ENCODE assay signal across 11 cellular contexts in the genomic region with DNA sequence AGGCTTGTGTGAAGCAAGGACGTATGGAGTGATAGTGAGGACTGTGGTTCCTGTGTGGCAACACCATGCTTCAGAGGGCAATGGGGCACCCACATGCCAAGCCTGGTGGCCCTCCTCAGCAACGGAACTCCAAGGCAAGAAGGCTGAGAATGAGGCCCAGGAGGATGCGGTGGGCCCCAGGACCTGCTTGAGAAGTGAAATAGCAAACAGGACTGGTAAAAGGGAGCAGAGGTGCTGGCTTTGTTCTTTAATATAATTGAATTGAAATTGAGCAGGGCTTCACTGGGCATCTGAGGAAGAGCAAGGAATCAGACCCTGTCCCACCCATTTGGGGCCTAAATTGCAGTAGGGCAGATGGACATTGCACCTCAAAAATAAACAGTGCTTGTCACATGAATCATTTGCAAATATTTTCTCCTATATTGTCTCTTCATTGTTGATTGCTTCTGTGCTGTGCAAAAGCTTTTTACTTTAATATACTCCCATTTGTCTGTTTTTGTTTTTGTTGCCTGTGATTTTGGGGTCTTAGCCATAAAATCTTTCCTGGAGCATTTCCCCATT. TPM values are rescaled to one million over a fixed set of nuclear protein-coding genes. Genes with fewer than 3 reads are reported as not detected.
DNase-seq lines count a peak whose midpoint lies in the region; ATAC-seq and TF ChIP-seq lines count a peak whose summit lies in the region.
"Had no signal": no experiment of that assay in that cellular context is flagged by ENCODE, and none has a peak within 500 bp of the region (broad histone marks: within the 10 kb centered on the region; RNA-seq: fewer than 3 reads in every experiment).

No MANE protein-coding gene starts in this region.

- CTCF ChIA-PET in activated CD4-positive, alpha-beta memory T cell treated with anti-CD3 and anti-CD28 coated beads, Interleukin-2, amount 10 ng/mL, durations not matched to agents 7 days and 5 days (lab: Charles Lee): no interaction called here

- TF ChIP-seq CTCF in heart left ventricle (IDR thresholded peaks at IDR 0.05) (no peak), right lobe of liver (IDR thresholded peaks at IDR 0.05) (no peak), tibial artery (IDR thresholded peaks at IDR 0.05) (no peak), dorsolateral prefrontal cortex (IDR thresholded peaks at IDR 0.05 in 54 of 56, conservative IDR thresholded peaks at IDR 0.05 in 2 of 56; ENCODE audit: low read depth in 1 of 56, partially characterized antibody in 56 of 56) (no peak)

- H3K36me3 ChIP-seq in heart left ventricle (no peaks in the 10 kb centered on the region), right lobe of liver (no peaks in the 10 kb centered on the region), tibial artery (no peaks in the 10 kb centered on the region)
- H3K36me3 ChIP-seq: thoracic aorta had no signal

- no peaks in the 10 kb centered on the region for H3K27me3 Mint-ChIP-seq in activated CD4-positive, alpha-beta memory T cell treated with anti-CD3 and anti-CD28 coated beads, Interleukin-2, amount 10 ng/mL, durations not matched to agents 7 days and 5 days

- POLR2A ChIA-PET in activated CD4-positive, alpha-beta memory T cell treated with anti-CD3 and anti-CD28 coated beads, Interleukin-2, amount 10 ng/mL, durations not matched to agents 7 days and 5 days (lab: Charles Lee): interaction anchor here (2.7 to 10.4 kb wide), 3 partner anchors 10 to 48 kb away, joined by 20 to 201 read pairs (median 70); partner anchors contain the start of genes ARHGAP4 and IRAK1

- no peak for TF ChIP-seq POLR2A in heart left ventricle (IDR thresholded peaks at IDR 0.05)
- TF ChIP-seq POLR2A in right lobe of liver (IDR thresholded peaks at IDR 0.05): no peak

- DNase-seq in heart left ventricle (no peak), cardiac septum (ENCODE audit: low spot score) (no peak), right lobe of liver (no peak), tibial artery (no peak), dorsolateral prefrontal cortex (no peak)
- no peak for DNase-seq in activated CD4-positive, alpha-beta memory T cell treated with anti-CD3 and anti-CD28 coated beads, Interleukin-2, amount 10 ng/mL, durations not matched to agents 7 days and 5 days
- DNase-seq in stimulated activated CD4-positive, alpha-beta T cell treated with anti-CD3 and anti-CD28 coated beads, Interleukin-1b, Interleukin-23, amount 100 ng/mL, for 48 hours: no peak
- DNase-seq: kidney glomerular epithelial cell, NCI-H2171 treated with DMSO at 0.1 percent for 48 hours had no signal

- H3K9me3 ChIP-seq in heart left ventricle (no peaks in the 10 kb centered on the region), right lobe of liver (no peaks in the 10 kb centered on the region), tibial artery (peaks cover 0 to 3% (median 0%) of the 10 kb centered on the region in 3 donors)
- H3K9me3 ChIP-seq: thoracic aorta had no signal

- peak overlapping the region; percentile 97 for H3K27ac Mint-ChIP-seq in activated CD4-positive, alpha-beta memory T cell treated with anti-CD3 and anti-CD28 coated beads, Interleukin-2, amount 10 ng/mL, durations not matched to agents 7 days and 5 days

- H3K27ac ChIP-seq in heart left ventricle: peak overlapping the region in 7 of 12 donors; percentile 94 to 100 (median 100)
- peak overlapping the region; percentile 98 to 99 (median 98) for H3K27ac ChIP-seq in right lobe of liver
- peak overlapping the region; percentile 98 to 99 for H3K27ac ChIP-seq in tibial artery
- peak overlapping the region in 26 of 59 donors; percentile 1 to 100 (median 99) for H3K27ac ChIP-seq in dorsolateral prefrontal cortex

- intact Hi-C loops in heart left ventricle (cut with DNase I) (loop anchor here in 2 of 10 donors (5.0 kb wide), 2 partner anchors 47 to 122 kb away; partner anchors contain the start of gene MECP2 (in 1 of the 2)), cardiac septum (cut with DNase I) (loop anchor here (10.0 kb wide), 1 partner anchor 400 kb away; the partner anchor contains the start of genes EMD and FLNA), right lobe of liver (cut with DNase I) (no loop called here), tibial artery (cut with DNase I; ENCODE audit: low total_unique reads) (no loop called here), dorsolateral prefrontal cortex (cut with DNase I) (loop anchor here (5.0 kb wide), 2 partner anchors 37 to 122 kb away; partner anchors contain the start of gene MECP2 (in 1 of the 2))

- H3K27me3 ChIP-seq in heart left ventricle (peaks cover 0 to 13% (median 0%) of the 10 kb centered on the region in 9 donors), right lobe of liver (no peaks in the 10 kb centered on the region), tibial artery (no peaks in the 10 kb centered on the region), dorsolateral prefrontal cortex (peaks cover 0 to 18% (median 0%) of the 10 kb centered on the region in 45 donors)

- WGBS in heart left ventricle, 4 donors: 78 to 92% (median 82%) methylated on average over 3 of the region's 3 CpGs
- WGBS in right lobe of liver (ENCODE audit: insufficient coverage, low coverage, low lambda C conversion rate, missing lambda C conversion rate): 7% methylated on average over 2 of the region's 3 CpGs

- peaks cover 22% of the 10 kb centered on the region for H3K4me1 Mint-ChIP-seq in activated CD4-positive, alpha-beta memory T cell treated with anti-CD3 and anti-CD28 coated beads, Interleukin-2, amount 10 ng/mL, durations not matched to agents 7 days and 5 days

- peak overlapping the region; percentile 84 for H3K4me3 Mint-ChIP-seq in activated CD4-positive, alpha-beta memory T cell treated with anti-CD3 and anti-CD28 coated beads, Interleukin-2, amount 10 ng/mL, durations not matched to agents 7 days and 5 days

- H3K9me3 Mint-ChIP-seq in activated CD4-positive, alpha-beta memory T cell treated with anti-CD3 and anti-CD28 coated beads, Interleukin-2, amount 10 ng/mL, durations not matched to agents 7 days and 5 days: no peaks in the 10 kb centered on the region

- H3K36me3 Mint-ChIP-seq in activated CD4-positive, alpha-beta memory T cell treated with anti-CD3 and anti-CD28 coated beads, Interleukin-2, amount 10 ng/mL, durations not matched to agents 7 days and 5 days (ENCODE audit: low read depth): peaks cover 7% of the 10 kb centered on the region

- ATAC-seq in heart left ventricle (no peak), right lobe of liver (no peak), HG02870 (IDR thresholded peaks at IDR 0.05; ENCODE audit: unreplicated experiment) (no peak)

- H3K4me1 ChIP-seq in heart left ventricle: peaks cover 0 to 26% (median 12%) of the 10 kb centered on the region in 12 donors
- peaks cover 0 to 24% (median 2%) of the 10 kb centered on the region in 4 donors for H3K4me1 ChIP-seq in right lobe of liver
- H3K4me1 ChIP-seq in tibial artery: peaks cover 0 to 16% (median 13%) of the 10 kb centered on the region in 4 donors

- H3K4me3 ChIP-seq in heart left ventricle (no peak overlapping the region), right lobe of liver (no peak overlapping the region), tibial artery (no peak overlapping the region), dorsolateral prefrontal cortex (no peak overlapping the region)
- H3K4me3 ChIP-seq: thoracic aorta had no signal

RNA-seq across cellular contexts. Expression of gene TMEM187, which starts 2.3 kb away (rescaled TPM):
- 10 to 100 TPM in 2 of 9 donors, 1 to 10 TPM in 7; 3.5 to 11.4 (median 8.3) TPM for total RNA-seq in heart left ventricle
- 1 to 10 TPM; 3.2 to 7.0 TPM for polyA plus RNA-seq in heart left ventricle
- total RNA-seq in cardiac septum: 10.6 TPM
- 10 to 100 TPM in 1 of 2 experiments, 1 to 10 TPM in 1; 9.9 to 12.6 TPM for total RNA-seq in activated CD4-positive, alpha-beta memory T cell treated with anti-CD3 and anti-CD28 coated beads, Interleukin-2, amount 10 ng/mL, durations not matched to agents 7 days and 5 days
- 10 to 100 TPM in 1 of 6 experiments, 1 to 10 TPM in 5; 3.8 to 10.3 (median 5.9) TPM for total RNA-seq in right lobe of liver
- 10 to 100 TPM in 29 of 120 experiments, 1 to 10 TPM in 91; 2.7 to 17.2 (median 8.0) TPM for total RNA-seq in dorsolateral prefrontal cortex

RNA-seq across cellular contexts. Expression of gene HCFC1, which starts 3.2 kb away (rescaled TPM):
- total RNA-seq in heart left ventricle (10 to 100 TPM; 22.7 to 72.6 (median 34.8) TPM), cardiac septum (39.5 TPM), right lobe of liver (10 to 100 TPM; 15.2 to 32.5 (median 19.7) TPM), dorsolateral prefrontal cortex (10 to 100 TPM; 41.2 to 97.5 (median 57.4) TPM)
- 10 to 100 TPM; 11.8 to 23.0 TPM for polyA plus RNA-seq in heart left ventricle
- total RNA-seq in activated CD4-positive, alpha-beta memory T cell treated with anti-CD3 and anti-CD28 coated beads, Interleukin-2, amount 10 ng/mL, durations not matched to agents 7 days and 5 days: 10 to 100 TPM; 88.3 to 93.1 TPM

RNA-seq across cellular contexts. Expression of gene RENBP, which starts 30.4 kb away (rescaled TPM):
- total RNA-seq in heart left ventricle (10 to 100 TPM in 5 of 9 donors, 1 to 10 TPM in 4; 5.1 to 35.5 (median 10.2) TPM), cardiac septum (8.6 TPM), right lobe of liver (1 to 10 TPM; 2.2 to 9.1 (median 5.2) TPM), dorsolateral prefrontal cortex (10 to 100 TPM in 115 of 120 experiments, 1 to 10 TPM in 5; 8.2 to 34.2 (median 16.9) TPM)
- 1 to 10 TPM; 6.4 to 9.8 TPM for polyA plus RNA-seq in heart left ventricle
- 10 to 100 TPM; 12.1 to 12.8 TPM for total RNA-seq in activated CD4-positive, alpha-beta memory T cell treated with anti-CD3 and anti-CD28 coated beads, Interleukin-2, amount 10 ng/mL, durations not matched to agents 7 days and 5 days

RNA-seq across cellular contexts. Expression of gene NAA10, which starts 40.0 kb away (rescaled TPM):
- 100 to 1,000 TPM in 2 of 9 donors, 10 to 100 TPM in 7; 52.5 to 112 (median 72.1) TPM for total RNA-seq in heart left ventricle
- polyA plus RNA-seq in heart left ventricle: 100 to 1,000 TPM; 120 to 221 TPM
- total RNA-seq in cardiac septum: 87.2 TPM
- 10 to 100 TPM; 63.1 to 63.7 TPM for total RNA-seq in activated CD4-positive, alpha-beta memory T cell treated with anti-CD3 and anti-CD28 coated beads, Interleukin-2, amount 10 ng/mL, durations not matched to agents 7 days and 5 days
- 10 to 100 TPM; 36.1 to 56.2 (median 39.7) TPM for total RNA-seq in right lobe of liver
- 100 to 1,000 TPM in 13 of 120 experiments, 10 to 100 TPM in 107; 57.4 to 119 (median 83.8) TPM for total RNA-seq in dorsolateral prefrontal cortex

RNA-seq across cellular contexts. Expression of gene IRAK1, which starts 44.9 kb away (rescaled TPM):
- 10 to 100 TPM; 22.0 to 79.2 (median 29.7) TPM for total RNA-seq in heart left ventricle
- 10 to 100 TPM; 23.8 to 89.3 TPM for polyA plus RNA-seq in heart left ventricle
- total RNA-seq in cardiac septum: 30.6 TPM
- 100 to 1,000 TPM; 118 to 122 TPM for total RNA-seq in activated CD4-positive, alpha-beta memory T cell treated with anti-CD3 and anti-CD28 coated beads, Interleukin-2, amount 10 ng/mL, durations not matched to agents 7 days and 5 days
- 10 to 100 TPM; 27.4 to 77.7 (median 41.4) TPM for total RNA-seq in right lobe of liver
- total RNA-seq in dorsolateral prefrontal cortex: 100 to 1,000 TPM in 2 of 120 experiments, 10 to 100 TPM in 118; 27.2 to 130 (median 49.0) TPM

Comparison
In these comparisons a context has a peak if more than half of its experiments do, and no peak if none do; other contexts are left out.
1. intact Hi-C loops: an anchor here in cardiac septum (10.0 kb wide) and dorsolateral prefrontal cortex (5.0 kb wide); none called in right lobe of liver and tibial artery.